30 cellular contexts compared by ENCODE assay signal in the genomic region with DNA sequence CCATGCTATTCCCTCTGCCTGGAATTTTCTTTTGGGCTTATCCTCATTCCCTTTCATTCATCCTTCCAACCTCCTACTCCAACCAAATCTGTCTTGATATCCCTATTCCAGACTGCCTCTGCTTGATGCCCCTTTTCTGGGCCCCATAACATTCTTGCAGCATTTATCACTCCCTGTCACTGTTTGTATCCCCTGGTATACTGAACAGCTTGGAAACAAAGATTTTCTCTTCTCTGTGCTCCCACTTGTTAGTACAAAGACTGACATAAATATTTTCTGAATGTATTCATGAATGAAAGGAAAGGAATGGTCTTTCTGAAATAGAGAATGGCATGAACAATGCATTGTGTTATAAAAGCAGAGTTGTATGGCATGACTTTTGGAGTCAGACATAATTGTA. TPM values are rescaled to one million over a fixed set of nuclear protein-coding genes. Genes with fewer than 3 reads are reported as not detected.
A peak's percentile ranks its signal among the peaks of the same experiment; 100 is the strongest.
DNase-seq lines count a peak whose midpoint lies in the region; ATAC-seq, FAIRE-seq and TF ChIP-seq lines count a peak whose summit lies in the region.
"Had no signal": no experiment of that assay in that cellular context is flagged by ENCODE, and none has a peak within 500 bp of the region (broad histone marks: within the 10 kb centered on the region; RNA-seq: fewer than 3 reads in every experiment).

No MANE protein-coding gene starts in this region.

- no peaks in the 10 kb centered on the region for H3F3A ChIP-seq in GM23248 (ENCODE audit: insufficient read depth)
- no peaks in the 10 kb centered on the region for H3F3A ChIP-seq in PC-3 (ENCODE audit: low read length, unreplicated experiment)

- ATAC-seq in PC-3 (no peak), GM19455 (IDR thresholded peaks at IDR 0.05; ENCODE audit: unreplicated experiment) (no peak), GM19035 (IDR thresholded peaks at IDR 0.05; ENCODE audit: unreplicated experiment) (no peak)
- ATAC-seq: activated CD4-positive, CD25-positive, alpha-beta regulatory T cell treated with anti-CD3 and anti-CD28 coated beads, Interleukin-2, amount 50 U/mL, for 24 hours; effector memory CD8-positive, alpha-beta T cell; gastroesophageal sphincter; GM23338; stimulated activated naive B cell treated with anti-CD40 and anti-IgM and Interleukin-4, amounts not matched to agents 10 μg/mL and 1 μg/mL and 100 μg/mL, for 72 hours had no signal

- H3K9me2 ChIP-seq in GM23248 (ENCODE audit: insufficient read depth), result no peaks in the 10 kb centered on the region
- no peaks in the 10 kb centered on the region for H3K9me2 ChIP-seq in PC-3 (replicated peaks; ENCODE audit: low read length)

- CTCF ChIA-PET in PC-3 (lab: Charles Lee), result no interaction called here

- 0 out of 2 replicates have a peak, but pooled peaks cover 3% of the 10 kb centered on the region for H3K36me3 ChIP-seq in GM23248 (ENCODE audit: low read depth)
- no peaks in the 10 kb centered on the region for H3K36me3 ChIP-seq in PC-3 (ENCODE audit: low read depth, low read length)
- H3K36me3 ChIP-seq in keratinocyte (ENCODE audit: control insufficient read depth in 2 of 2, extremely low read depth in 1 of 2, insufficient read depth in 2 of 2, low read length in 2 of 2), result no peaks in the 10 kb centered on the region

- H3K9ac ChIP-seq in GM23248, result no peak overlapping the region
- H3K9ac ChIP-seq in PC-3 (ENCODE audit: low read length), result no peak overlapping the region
- no peak overlapping the region for H3K9ac ChIP-seq in keratinocyte (ENCODE audit: control insufficient read depth, extremely low read depth, insufficient read depth, low read length)
- H3K9ac ChIP-seq: BLaER1 had no signal

- in situ Hi-C loops in GM23248 (cut with MboI), result no loop called here

- H4K20me1 ChIP-seq in GM23248 (ENCODE audit: insufficient read depth), result no peaks in the 10 kb centered on the region
- H4K20me1 ChIP-seq in PC-3 (ENCODE audit: low read length), result no peaks in the 10 kb centered on the region
- H4K20me1 ChIP-seq in keratinocyte (ENCODE audit: control insufficient read depth, extremely low read depth, insufficient read depth, low read length), result no peaks in the 10 kb centered on the region

- no peaks in the 10 kb centered on the region for H3K9me1 ChIP-seq in keratinocyte (ENCODE audit: control insufficient read depth, extremely low read depth, insufficient read depth, low read length)

- intact Hi-C loops in PC-3 (cut with micrococcal nuclease), result no loop called here

- H3K27ac ChIP-seq in GM23248 (no peak overlapping the region), PC-3 (ENCODE audit: low read length) (no peak overlapping the region), keratinocyte (ENCODE audit: control insufficient read depth, insufficient read depth, low read length) (no peak overlapping the region)
- H3K27ac ChIP-seq: BLaER1, gastroesophageal sphincter, upper lobe of left lung had no signal

- peak; percentile 12 for DNase-seq in GM23248
- peak; percentile 8 for DNase-seq in PC-3
- peak; percentile 48 for DNase-seq in dedifferentiated amniotic fluid mesenchymal stem cell (ENCODE audit: extremely low spot score)
- DNase-seq in keratinocyte (ENCODE audit: low read depth, low spot score), result no peak
- DNase-seq in D721Med (ENCODE audit: insufficient read length, low spot score), result no peak
- no peak for DNase-seq in SK-N-DZ (ENCODE audit: low spot score)
- DNase-seq: activated CD4-positive, alpha-beta memory T cell treated with anti-CD3 and anti-CD28 coated beads, Interleukin-2, amount 10 ng/mL, durations not matched to agents 7 days and 5 days; activated CD8-positive, alpha-beta memory T cell treated with anti-CD3 and anti-CD28 coated beads, Interleukin-2, amount 50 U/mL, for 48 hours; activated naive CD4-positive, alpha-beta T cell treated with anti-CD3 and anti-CD28 coated beads for 36 hours; amygdala; cortex of kidney; DMS153; effector memory CD8-positive, alpha-beta T cell; erythroblast; GF-D8; KG1; MG63; NCI-H1105; NCI-H187 treated with DMSO at 0.1 percent for 48 hours; NCI-H2171 treated with DMSO at 0.1 percent for 48 hours; NCI-H510A; stimulated activated naive B cell treated with anti-CD40 and anti-IgM and Interleukin-4, amounts not matched to agents 10 μg/mL and 1 μg/mL and 100 μg/mL, for 72 hours; T-helper 2 cell; upper lobe of left lung had no signal

- H3K9me3 ChIP-seq in GM23248 (ENCODE audit: low read depth), result no peaks in the 10 kb centered on the region
- no peaks in the 10 kb centered on the region for H3K9me3 ChIP-seq in PC-3 (ENCODE audit: low read length)
- H3K9me3 ChIP-seq in keratinocyte (ENCODE audit: control insufficient read depth, low read depth, low read length), result no peaks in the 10 kb centered on the region
- H3K9me3 ChIP-seq: BLaER1, gastroesophageal sphincter, MG63, upper lobe of left lung had no signal

- POLR2A ChIA-PET in PC-3 (lab: Charles Lee; ENCODE audit: unreplicated experiment), result no interaction called here

- H3K4me2 ChIP-seq in GM23248 (ENCODE audit: unreplicated experiment) (no peak overlapping the region), PC-3 (ENCODE audit: low read length) (no peak overlapping the region), keratinocyte (ENCODE audit: control insufficient read depth, extremely low read depth, insufficient read depth, low read depth, low read length) (no peak overlapping the region)
- H3K4me2 ChIP-seq: BLaER1, GM23338 had no signal

- FAIRE-seq in keratinocyte (lab: Jason Lieb, UNC), result peak; percentile 61
- FAIRE-seq in D721Med (lab: Jason Lieb, UNC), result no peak

- dilution Hi-C loops in keratinocyte (cut with MboI; ENCODE audit: extremely low pct_ligation_motif_present, low sequenced_read_pairs), result no loop called here

- TF ChIP-seq CTCF in PC-3 (conservative IDR thresholded peaks at IDR 0.05; ENCODE audit: low read depth, low read length), result no peak
- TF ChIP-seq CTCF in keratinocyte (optimal IDR thresholded peaks at IDR 0.05 in 1 of 3, IDR thresholded peaks at IDR 0.05 in 1 of 3, conservative IDR thresholded peaks at IDR 0.05 in 1 of 3; ENCODE audit: extremely low read depth in 1 of 3, insufficient read depth in 2 of 3, low read length in 3 of 3), result no peak
- no peak for TF ChIP-seq CTCF in D721Med (IDR thresholded peaks at IDR 0.05; ENCODE audit: insufficient read depth, missing control alignments)

- H3K79me2 ChIP-seq in GM23248 (ENCODE audit: insufficient read depth) (0 out of 2 replicates have a peak, but pooled peaks cover 10% of the 10 kb centered on the region), PC-3 (ENCODE audit: low read length) (peaks cover under 1% of the 10 kb centered on the region; the same call in 1 of the 2 replicates), keratinocyte (ENCODE audit: control insufficient read depth, insufficient read depth, low read length) (no peaks in the 10 kb centered on the region)

- H3K4me1 ChIP-seq in GM23248 (ENCODE audit: insufficient read depth) (0 out of 2 replicates have a peak, but pooled peaks cover 5% of the 10 kb centered on the region), PC-3 (ENCODE audit: insufficient read depth, low read length) (peaks cover 7% of the 10 kb centered on the region), keratinocyte (ENCODE audit: control insufficient read depth, extremely low read depth, insufficient read depth, low read length) (peaks cover 23% of the 10 kb centered on the region)

- H2AFZ ChIP-seq in GM23248, result no peak overlapping the region
- no peak overlapping the region for H2AFZ ChIP-seq in PC-3 (ENCODE audit: low read length)
- H2AFZ ChIP-seq in keratinocyte (ENCODE audit: control insufficient read depth, low read length), result no peak overlapping the region
- H2AFZ ChIP-seq: GM23338 had no signal

- no TSS peak for BruUV-seq in PC-3 (replicated peaks; lab: Mats Ljungman, UMichigan)

- H3K27me3 ChIP-seq in GM23248 (replicated peaks; ENCODE audit: insufficient read depth) (no peaks in the 10 kb centered on the region), PC-3 (ENCODE audit: low read length) (no peaks in the 10 kb centered on the region), keratinocyte (ENCODE audit: control insufficient read depth, extremely low read depth, insufficient read depth, low read length) (no peaks in the 10 kb centered on the region)
- H3K27me3 ChIP-seq: BLaER1, gastroesophageal sphincter, MG63, upper lobe of left lung had no signal

- H3K4me3 ChIP-seq in GM23248 (no peak overlapping the region), PC-3 (ENCODE audit: low read length) (no peak overlapping the region), keratinocyte (ENCODE audit: control insufficient read depth in 2 of 3, extremely low read depth in 1 of 3, insufficient read depth in 2 of 3, low read depth in 1 of 3, low read length in 3 of 3) (no peak overlapping the region)
- H3K4me3 ChIP-seq: BLaER1, gastroesophageal sphincter, GM23338, MG63, upper lobe of left lung had no signal

RNA-seq across cellular contexts. Expression of gene IRAK4, which starts 7.5 kb away (rescaled TPM):
- total RNA-seq in GM23248 (2014; rRNA removed; shearing (Covaris generic)), result 17.6 and 24.0 TPM in 2 replicates
- polyA plus RNA-seq in GM23248 (2016; fragmentation: Nextera tagmentation; extraction: Ambion mirVana), result 11.5 and 12.0 TPM in 2 replicates
- 5.6 and 8.9 TPM in 2 replicates for total RNA-seq in PC-3 (2014; rRNA removed)
- polyA plus RNA-seq in keratinocyte, result 8.7 to 13.9 TPM (median 10.8 TPM) in 3 replicates
- 6.4 TPM for polyA plus RNA-seq in keratinocyte (2011; ENCODE audit: low read depth)
- 5.2 and 9.7 TPM in 2 replicates for polyA plus RNA-seq in keratinocyte (2011; cell fraction: cytosol; rRNA removed)
- polyA plus RNA-seq in keratinocyte (2011; cell fraction: nucleus; rRNA removed), result 13.7 and 16.6 TPM in 2 replicates
- polyA plus RNA-seq in keratinocyte (2012; ENCODE audit: low replicate concordance), result 6.3 and 9.0 TPM in 2 replicates
- polyA minus RNA-seq in keratinocyte, result 3.1 to 17.5 TPM (median 7.1 TPM) in 3 replicates
- 10.0 TPM for polyA minus RNA-seq in keratinocyte (2011; cell fraction: cytosol; rRNA and poly(A)+ RNA removed)
- 5.0 and 11.7 TPM in 2 replicates for polyA minus RNA-seq in keratinocyte (2011; cell fraction: nucleus; rRNA and poly(A)+ RNA removed)
- polyA plus RNA-seq in SK-N-DZ (2014; cell fraction: cytosol; rRNA removed), result 7.4 and 9.6 TPM in 2 replicates
- polyA plus RNA-seq in SK-N-DZ (2014; cell fraction: nucleus; rRNA removed), result 5.5 and 11.8 TPM in 2 replicates

RNA-seq across cellular contexts. Expression of gene PUS7L, which starts 7.7 kb away (rescaled TPM):
- 15.0 and 20.6 TPM in 2 replicates for total RNA-seq in GM23248 (2014; rRNA removed; shearing (Covaris generic))
- polyA plus RNA-seq in GM23248 (2016; fragmentation: Nextera tagmentation; extraction: Ambion mirVana), result 23.1 and 23.3 TPM in 2 replicates
- 9.1 and 14.6 TPM in 2 replicates for total RNA-seq in PC-3 (2014; rRNA removed)
- polyA plus RNA-seq in keratinocyte, result 7.4 to 10.8 TPM (median 7.9 TPM) in 3 replicates
- polyA plus RNA-seq in keratinocyte (2011; ENCODE audit: low read depth), result 5.2 TPM
- 3.2 and 7.5 TPM in 2 replicates for polyA plus RNA-seq in keratinocyte (2011; cell fraction: cytosol; rRNA removed)
- 6.6 and 9.1 TPM in 2 replicates for polyA plus RNA-seq in keratinocyte (2011; cell fraction: nucleus; rRNA removed)
- 3.1 and 6.9 TPM in 2 replicates for polyA plus RNA-seq in keratinocyte (2012; ENCODE audit: low replicate concordance)
- polyA minus RNA-seq in keratinocyte, result 2.3 to 27.3 TPM (median 12.8 TPM) in 3 replicates
- polyA minus RNA-seq in keratinocyte (2011; cell fraction: cytosol; rRNA and poly(A)+ RNA removed), result 6.5 TPM
- 9.0 and 20.4 TPM in 2 replicates for polyA minus RNA-seq in keratinocyte (2011; cell fraction: nucleus; rRNA and poly(A)+ RNA removed)
- 11.9 and 22.6 TPM in 2 replicates for polyA plus RNA-seq in SK-N-DZ (2014; cell fraction: cytosol; rRNA removed)
- 14.2 and 14.5 TPM in 2 replicates for polyA plus RNA-seq in SK-N-DZ (2014; cell fraction: nucleus; rRNA removed)

RNA-seq across cellular contexts. Expression of gene TWF1, which starts 39.8 kb away (rescaled TPM):
- total RNA-seq in GM23248 (2014; rRNA removed; shearing (Covaris generic)), result 197 and 246 TPM in 2 replicates
- polyA plus RNA-seq in GM23248 (2016; fragmentation: Nextera tagmentation; extraction: Ambion mirVana) (139 and 141 TPM in 2 replicates), keratinocyte (81.4 to 167 TPM (median 96.2 TPM) in 3 replicates)
- total RNA-seq in PC-3 (2014; rRNA removed), result 167 and 226 TPM in 2 replicates
- 139 TPM for polyA plus RNA-seq in keratinocyte (2011; ENCODE audit: low read depth)
- polyA plus RNA-seq in keratinocyte (2011; cell fraction: cytosol; rRNA removed), result 85.2 and 182 TPM in 2 replicates
- polyA plus RNA-seq in keratinocyte (2011; cell fraction: nucleus; rRNA removed), result 45.1 and 50.5 TPM in 2 replicates
- 63.1 and 94.4 TPM in 2 replicates for polyA plus RNA-seq in keratinocyte (2012; ENCODE audit: low replicate concordance)
- polyA minus RNA-seq in keratinocyte, result 12.9 to 112 TPM (median 49.8 TPM) in 3 replicates
- 121 TPM for polyA minus RNA-seq in keratinocyte (2011; cell fraction: cytosol; rRNA and poly(A)+ RNA removed)
- 19.5 and 37.6 TPM in 2 replicates for polyA minus RNA-seq in keratinocyte (2011; cell fraction: nucleus; rRNA and poly(A)+ RNA removed)
- 52.2 and 68.7 TPM in 2 replicates for polyA plus RNA-seq in SK-N-DZ (2014; cell fraction: cytosol; rRNA removed)
- 37.7 and 42.4 TPM in 2 replicates for polyA plus RNA-seq in SK-N-DZ (2014; cell fraction: nucleus; rRNA removed)

Comparison
In these comparisons a context has a peak if more than half of its experiments do, and no peak if none do; other contexts are left out.
1. DNase-seq: peak in GM23248 (single experiment), PC-3 (single experiment) and dedifferentiated amniotic fluid mesenchymal stem cell (single experiment); none in keratinocyte (single experiment), D721Med (single experiment) and SK-N-DZ (single experiment).